In the genomic region with DNA sequence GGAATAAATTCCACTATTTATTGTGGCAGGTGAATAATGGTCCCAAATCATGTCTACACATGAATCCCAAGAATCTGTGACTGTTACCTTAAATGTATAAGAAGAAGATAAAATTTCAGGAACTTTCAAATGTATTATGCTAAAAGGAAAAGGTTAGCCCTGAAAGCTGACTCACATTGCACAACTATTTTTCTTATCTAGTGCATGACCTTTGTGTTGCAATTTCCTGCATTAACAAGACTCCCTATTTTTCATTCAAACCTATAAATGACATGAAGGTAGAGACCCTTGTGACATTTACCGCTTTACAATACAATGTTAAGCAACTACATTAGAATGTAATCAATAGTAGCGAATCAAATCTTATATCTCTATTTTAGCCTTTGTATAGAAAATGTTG, we compare ENCODE assay signal across 27 cellular contexts. TPM values are rescaled to one million over a fixed set of nuclear protein-coding genes. Genes with fewer than 3 reads are reported as not detected.
DNase-seq lines count a peak whose midpoint lies in the region; ATAC-seq and TF ChIP-seq lines count a peak whose summit lies in the region.
"Had no signal": no experiment of that assay in that cellular context is flagged by ENCODE, and none has a peak within 500 bp of the region (broad histone marks: within the 10 kb centered on the region; RNA-seq: fewer than 3 reads in every experiment).

No MANE protein-coding gene starts in this region.

- peaks cover 0 to 9% (median 5%) of the 10 kb centered on the region in 4 donors for H3K4me1 ChIP-seq in liver (ENCODE audit: control insufficient read depth in 4 of 4, insufficient read depth in 4 of 4, low read length in 3 of 4)
- H3K4me1 ChIP-seq: BE2C, spleen, tibial artery, vagina had no signal

- WGBS in liver, result 48% methylated on average over 2 of the region's 2 CpGs

- no peaks in the 10 kb centered on the region for H3K27me3 ChIP-seq in liver (ENCODE audit: control insufficient read depth in 4 of 4, insufficient read depth in 4 of 4, low read length in 3 of 4)
- H3K27me3 ChIP-seq: BE2C, MG63, ovary, spleen, tibial artery, vagina had no signal

- H3K9me3 ChIP-seq in liver (ENCODE audit: control insufficient read depth in 4 of 4, low read length in 3 of 4), result no peaks in the 10 kb centered on the region
- H3K9me3 ChIP-seq: BE2C, MG63, ovary, SK-N-SH, vagina had no signal

- intact Hi-C loops in posterior vena cava (cut with DNase I), result no loop called here

- DNase-seq in HuH-7.5 (ENCODE audit: low spot score), result peak; percentile 3
- peak; percentile 60 for DNase-seq in OCI-M1 (lab: John Stamatoyannopoulos, UW)
- DNase-seq in epithelial cell of esophagus (ENCODE audit: low read depth), result peak; percentile 16
- DNase-seq in NCI-H446 treated with DMSO at 0.1 percent for 48 hours (lab: John Stamatoyannopoulos, UW), result no peak
- no peak for DNase-seq in posterior vena cava (ENCODE audit: low spot score)
- DNase-seq: ACHN; activated CD4-positive, CD25-positive, alpha-beta regulatory T cell; activated T-cell treated with anti-CD3 and anti-CD28 coated beads, Interleukin-2, amount 50 U/mL, for 4 hours; BE2C; CD8-positive, alpha-beta T cell; GOT3; HFFc6; immature natural killer cell; mesenchymal stem cell; MG63; NCI-H146; NCI-H446; ovary; SK-N-SH; spleen; stimulated activated CD4-positive, alpha-beta T cell treated with anti-CD3 and anti-CD28 coated beads, Interleukin-2, amount 100 ng/mL, for 24 hours; tibial artery had no signal

- no peak for ATAC-seq in GM21529 (IDR thresholded peaks at IDR 0.05; ENCODE audit: unreplicated experiment)
- no peak for ATAC-seq in HG03095 (IDR thresholded peaks at IDR 0.05; ENCODE audit: unreplicated experiment)
- ATAC-seq: activated T-cell treated with anti-CD3 and anti-CD28 coated beads, Interleukin-2, amount 50 U/mL, for 4 hours; CD8-positive, alpha-beta T cell had no signal

- H3K4me3 ChIP-seq in epithelial cell of esophagus (ENCODE audit: low read length), result no peak overlapping the region
- H3K4me3 ChIP-seq in liver (ENCODE audit: low read depth in 1 of 3, low read length in 3 of 3), result no peak overlapping the region
- H3K4me3 ChIP-seq: MG63, ovary, spleen, tibial artery, vagina had no signal

- peak overlapping the region; percentile 12 to 76 for H3K27ac ChIP-seq in liver (ENCODE audit: low read depth in 1 of 2, low read length in 2 of 2)
- H3K27ac ChIP-seq: KMS-11, ovary, spleen, tibial artery, vagina had no signal

- TF ChIP-seq CTCF in epithelial cell of esophagus (IDR thresholded peaks at IDR 0.05; ENCODE audit: insufficient read depth, low read depth, low read length, missing control alignments) (no peak), liver (IDR thresholded peaks at IDR 0.05; ENCODE audit: low read depth, low read length, missing input control) (no peak)

- peak in 1 of 2 donors; percentile 10 for TF ChIP-seq RAD21 in liver (IDR thresholded peaks at IDR 0.05)

- peaks cover 0 to 2% (median 0%) of the 10 kb centered on the region in 4 donors for H3K36me3 ChIP-seq in liver (ENCODE audit: control insufficient read depth in 4 of 4, insufficient read depth in 3 of 4, low read depth in 1 of 4, low read length in 3 of 4)
- H3K36me3 ChIP-seq: BE2C, MG63, ovary, vagina had no signal

- H3K9ac ChIP-seq in liver (ENCODE audit: low read depth in 1 of 2, low read length in 2 of 2), result no peak overlapping the region
- H3K9ac ChIP-seq: KMS-11, SK-N-SH had no signal

TF ChIP-seq in liver, 16 proteins besides CTCF, POLR2A, EP300 and RAD21:
- TF ChIP-seq FOXA2 (IDR thresholded peaks at IDR 0.05) (no peak), ZBTB33 (IDR thresholded peaks at IDR 0.05) (no peak), ATF3 (IDR thresholded peaks at IDR 0.05) (no peak), HNF4G (IDR thresholded peaks at IDR 0.05) (no peak), SP1 (IDR thresholded peaks at IDR 0.05) (no peak), JUND (IDR thresholded peaks at IDR 0.05) (no peak), TAF1 (conservative IDR thresholded peaks at IDR 0.05) (no peak), MAX (IDR thresholded peaks at IDR 0.05) (no peak), YY1 (IDR thresholded peaks at IDR 0.05) (peak; percentile 19), GABPA (IDR thresholded peaks at IDR 0.05 in 1 of 2, conservative IDR thresholded peaks at IDR 0.05 in 1 of 2) (no peak), REST (IDR thresholded peaks at IDR 0.05) (no peak), NR2F2 (IDR thresholded peaks at IDR 0.05) (peak; percentile 27), EGR1 (IDR thresholded peaks at IDR 0.05; ENCODE audit: low read depth in 2 of 2) (no peak), FOXA1 (IDR thresholded peaks at IDR 0.05) (no peak), RXRA (IDR thresholded peaks at IDR 0.05) (peak; percentile 59 to 69), HNF4A (conservative IDR thresholded peaks at IDR 0.05) (peak; percentile 18 to 46)

RNA-seq across cellular contexts. Expression of gene UBQLN2, which starts 36.7 kb away (rescaled TPM):
- 10 to 100 TPM; 10.0 to 11.9 TPM for total RNA-seq in liver
- 1 to 10 TPM; 7.9 to 8.2 TPM for polyA plus RNA-seq in liver
- total RNA-seq in posterior vena cava, result 10 to 100 TPM; 28.2 to 31.6 TPM

Comparison
In these comparisons a context has a peak if more than half of its experiments do, and no peak if none do; other contexts are left out.
1. DNase-seq: peak in HuH-7.5 (single experiment), OCI-M1 (single experiment) and epithelial cell of esophagus (single experiment); none in NCI-H446 treated with DMSO at 0.1 percent for 48 hours (single experiment) and posterior vena cava (single experiment).